Comparison of ENCODE assay signal across 9 cellular contexts in genomic region chr7:118182618-118183253, GRCh38. TPM values are rescaled to one million over a fixed set of nuclear protein-coding genes. Genes with fewer than 3 reads are reported as not detected.
A peak's percentile ranks its signal among the peaks of the same experiment; 100 is the strongest.
DNase-seq lines count a peak whose midpoint lies in the region; ATAC-seq and TF ChIP-seq lines count a peak whose summit lies in the region.
"Had no signal": no experiment of that assay in that cellular context is flagged by ENCODE, and none has a peak within 500 bp of the region (broad histone marks: within the 10 kb centered on the region; RNA-seq: fewer than 3 reads in every experiment).

No MANE protein-coding gene starts in this region.

- H3K27ac ChIP-seq in left ventricle myocardium inferior (replicated peaks) (peak overlapping the region; percentile 90), brain microvascular endothelial cell (no peak overlapping the region)

- H3K36me3 ChIP-seq in left ventricle myocardium inferior (peaks cover 5% of the 10 kb centered on the region), brain microvascular endothelial cell (replicated peaks) (no peaks in the 10 kb centered on the region)

- peak overlapping the region; percentile 89 for H3K4me3 ChIP-seq in left ventricle myocardium inferior
- H3K4me3 ChIP-seq in brain microvascular endothelial cell (ENCODE audit: low read depth, low read length), result peak overlapping the region; percentile 83

- no peak for TF ChIP-seq CTCF in left ventricle myocardium inferior (IDR thresholded peaks at IDR 0.05; ENCODE audit: borderline replicate concordance)
- no peak for TF ChIP-seq CTCF in brain microvascular endothelial cell (IDR thresholded peaks at IDR 0.05; ENCODE audit: low read depth, low read length, missing control alignments)
- no peak for TF ChIP-seq CTCF in mesothelial cell of epicardium (IDR thresholded peaks at IDR 0.05; ENCODE audit: unreplicated experiment)

- H3K9me3 Mint-ChIP-seq in mesothelial cell of epicardium, result no peaks in the 10 kb centered on the region

- H3K36me3 Mint-ChIP-seq in mesothelial cell of epicardium, result peaks cover 2% of the 10 kb centered on the region

- peak overlapping the region; percentile 87 for H3K4me3 Mint-ChIP-seq in mesothelial cell of epicardium

- DNase-seq in left ventricle myocardium inferior, result no peak
- no peak for DNase-seq in left ventricle myocardium superior
- no peak for DNase-seq in brain microvascular endothelial cell
- DNase-seq in mesothelial cell of epicardium (ENCODE audit: low spot score in 2 of 2, unreplicated experiment in 2 of 2), result no peak
- DNase-seq in NCI-H187 (lab: John Stamatoyannopoulos, UW), result no peak
- DNase-seq in GOT3 (lab: John Stamatoyannopoulos, UW), result no peak

- in situ Hi-C loops in brain microvascular endothelial cell (cut with HindIII; ENCODE audit: low pct_ligation_motif_present, low sequenced_read_pairs), result no loop called here

- no peaks in the 10 kb centered on the region for H3K27me3 Mint-ChIP-seq in mesothelial cell of epicardium (ENCODE audit: low read depth)

- intact Hi-C loops in left ventricle myocardium inferior (cut with micrococcal nuclease), result no loop called here
- intact Hi-C loops in left ventricle myocardium superior (cut with micrococcal nuclease), result no loop called here

- no peaks in the 10 kb centered on the region for H3K9me3 ChIP-seq in left ventricle myocardium inferior (replicated peaks)

- peaks cover 39% of the 10 kb centered on the region for H3K4me1 Mint-ChIP-seq in mesothelial cell of epicardium

- H3K27me3 ChIP-seq in left ventricle myocardium inferior (ENCODE audit: low read depth) (no peaks in the 10 kb centered on the region), brain microvascular endothelial cell (replicated peaks) (no peaks in the 10 kb centered on the region)

- peaks cover 41% of the 10 kb centered on the region for H3K4me1 ChIP-seq in left ventricle myocardium inferior

- H3K27ac Mint-ChIP-seq in mesothelial cell of epicardium, result peak overlapping the region; percentile 99

- ATAC-seq in left ventricle myocardium superior (no peak), GM18870 (IDR thresholded peaks at IDR 0.05; ENCODE audit: unreplicated experiment) (no peak), HG02759 (IDR thresholded peaks at IDR 0.05; ENCODE audit: unreplicated experiment) (no peak)

RNA-seq across cellular contexts. Expression of gene LSM8, which starts 1.2 kb away (rescaled TPM):
- total RNA-seq in left ventricle myocardium inferior, result 16.6 TPM
- total RNA-seq in left ventricle myocardium superior, result 22.8 TPM
- 36.4 to 36.8 TPM (median 36.8 TPM) in 3 replicates for total RNA-seq in mesothelial cell of epicardium

RNA-seq across cellular contexts. Expression of gene ANKRD7, which starts 41.8 kb away (rescaled TPM):
- total RNA-seq in left ventricle myocardium inferior (1.1 TPM), left ventricle myocardium superior (0.59 TPM), mesothelial cell of epicardium (not detected in 3 replicates)
- total RNA-seq: left colon had no signal
